29 cellular contexts compared by ENCODE assay signal in the genomic region with DNA sequence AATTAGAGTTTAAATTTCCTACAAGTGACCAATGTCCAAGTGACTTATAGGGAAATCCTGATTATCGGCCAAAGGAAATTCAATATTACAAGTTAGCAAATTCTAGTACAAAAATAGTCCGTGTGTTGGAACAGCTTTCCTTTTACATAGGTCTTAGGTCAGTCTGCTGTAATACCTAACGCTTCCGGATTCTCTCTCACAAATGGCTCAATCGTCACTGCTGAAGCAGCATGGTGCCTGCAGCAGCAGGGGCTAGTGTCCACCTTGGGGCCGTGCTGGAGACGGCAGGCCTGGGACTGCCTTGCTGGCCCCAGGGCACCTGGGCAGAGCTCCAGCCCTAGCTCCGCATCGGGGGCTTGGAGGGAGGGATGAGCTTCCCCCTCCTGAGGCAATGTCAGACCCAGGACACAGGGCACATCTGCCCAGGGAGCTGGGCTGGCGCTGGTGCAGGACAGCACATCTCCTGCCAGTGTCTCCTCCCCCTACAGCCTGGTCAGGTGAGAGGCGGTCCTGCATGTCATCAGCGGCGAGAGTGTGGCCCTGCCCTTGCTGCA.
"Had no signal": no experiment of that assay in that cellular context is flagged by ENCODE, and none has a peak within 500 bp of the region (broad histone marks: within the 10 kb centered on the region; RNA-seq: fewer than 3 reads in every experiment).

No MANE protein-coding gene starts in this region.

- H3K27ac Mint-ChIP-seq: activated B cell treated with CpG ODN at 0.5 μM for 24 hours; activated CD8-positive, alpha-beta memory T cell treated with anti-CD3 and anti-CD28 coated beads, Interleukin-2, amount 10 ng/mL, durations not matched to agents 7 days and 5 days; activated CD8-positive, alpha-beta T cell treated with anti-CD3 and anti-CD28 coated beads, Interleukin-2, amount 10 ng/mL, durations not matched to agents 7 days and 5 days; activated naive CD4-positive, alpha-beta T cell treated with anti-CD3 and anti-CD28 coated beads, Interleukin-2, amount 50 U/mL, for 72 hours; memory B cell; naive thymus-derived CD4-positive, alpha-beta T cell had no signal

- H3K4me3 ChIP-seq: adrenal gland, body of pancreas, coronary artery, dorsolateral prefrontal cortex, testis, transverse colon had no signal

- H2AFZ ChIP-seq: parathyroid adenoma had no signal

- ATAC-seq: activated CD8-positive, alpha-beta memory T cell treated with anti-CD3 and anti-CD28 coated beads, Interleukin-2, amount 10 ng/mL, durations not matched to agents 7 days and 5 days; activated CD8-positive, alpha-beta T cell treated with anti-CD3 and anti-CD28 coated beads, Interleukin-2, amount 10 ng/mL, durations not matched to agents 7 days and 5 days; activated naive CD4-positive, alpha-beta T cell treated with anti-CD3 and anti-CD28 coated beads, Interleukin-2, amount 50 U/mL, for 72 hours; body of pancreas; left colon; naive thymus-derived CD4-positive, alpha-beta T cell; right cardiac atrium; stimulated activated naive CD8-positive, alpha-beta T cell treated with anti-CD3 and anti-CD28 coated beads, Interleukin-15, Interleukin-2, amounts not matched to agents 100 U/mL and 50 U/mL, for 24 hours had no signal

- H3K9me3 ChIP-seq: body of pancreas, testis had no signal

- H3K27ac ChIP-seq: adrenal gland, body of pancreas, coronary artery, dorsolateral prefrontal cortex, parathyroid adenoma, testis, transverse colon had no signal

- FAIRE-seq: kidney had no signal

- H3K4me1 ChIP-seq: adrenal gland, body of pancreas, parathyroid adenoma, testis had no signal

- H3K27me3 ChIP-seq: adrenal gland, body of pancreas, dorsolateral prefrontal cortex, testis, transverse colon had no signal

- DNase-seq: activated B cell treated with CpG ODN at 0.5 μM for 24 hours; activated CD8-positive, alpha-beta memory T cell treated with anti-CD3 and anti-CD28 coated beads, Interleukin-2, amount 10 ng/mL, durations not matched to agents 7 days and 5 days; activated CD8-positive, alpha-beta T cell treated with anti-CD3 and anti-CD28 coated beads, Interleukin-2, amount 10 ng/mL, durations not matched to agents 7 days and 5 days; activated naive CD4-positive, alpha-beta T cell; activated T-cell treated with anti-CD3 and anti-CD28 coated beads, Interleukin-2, amount 50 U/mL, for 48 hours; adrenal gland; aorta; body of pancreas; dorsolateral prefrontal cortex; effector memory CD4-positive, alpha-beta T cell; foreskin fibroblast; head of caudate nucleus; hippocampal formation; immature natural killer cell; kidney; left colon; midbrain; naive thymus-derived CD4-positive, alpha-beta T cell; occipital lobe; right cardiac atrium; stimulated activated CD4-positive, alpha-beta T cell treated with anti-CD3 and anti-CD28 coated beads, Interleukin-15, amount 100 ng/mL, for 24 hours; stimulated activated naive CD8-positive, alpha-beta T cell treated with anti-CD3 and anti-CD28 coated beads, Interleukin-15, Interleukin-2, amounts not matched to agents 100 U/mL and 50 U/mL, for 24 hours; T-helper 2 cell; testis; transverse colon had no signal

- H3K79me2 ChIP-seq: parathyroid adenoma had no signal

- H3K27me3 Mint-ChIP-seq: activated B cell treated with CpG ODN at 0.5 μM for 24 hours; activated CD8-positive, alpha-beta memory T cell treated with anti-CD3 and anti-CD28 coated beads, Interleukin-2, amount 10 ng/mL, durations not matched to agents 7 days and 5 days; memory B cell; naive thymus-derived CD4-positive, alpha-beta T cell had no signal

- H3K4me3 Mint-ChIP-seq: activated B cell treated with CpG ODN at 0.5 μM for 24 hours; activated CD8-positive, alpha-beta memory T cell treated with anti-CD3 and anti-CD28 coated beads, Interleukin-2, amount 10 ng/mL, durations not matched to agents 7 days and 5 days; activated CD8-positive, alpha-beta T cell treated with anti-CD3 and anti-CD28 coated beads, Interleukin-2, amount 10 ng/mL, durations not matched to agents 7 days and 5 days; immature natural killer cell; memory B cell; naive thymus-derived CD4-positive, alpha-beta T cell had no signal

- H3K9ac ChIP-seq: parathyroid adenoma had no signal

- H3K4me1 Mint-ChIP-seq: activated B cell treated with CpG ODN at 0.5 μM for 24 hours; activated CD8-positive, alpha-beta memory T cell treated with anti-CD3 and anti-CD28 coated beads, Interleukin-2, amount 10 ng/mL, durations not matched to agents 7 days and 5 days; memory B cell; naive thymus-derived CD4-positive, alpha-beta T cell had no signal
